Comparison of ENCODE assay signal across 18 cellular contexts in the genomic region with DNA sequence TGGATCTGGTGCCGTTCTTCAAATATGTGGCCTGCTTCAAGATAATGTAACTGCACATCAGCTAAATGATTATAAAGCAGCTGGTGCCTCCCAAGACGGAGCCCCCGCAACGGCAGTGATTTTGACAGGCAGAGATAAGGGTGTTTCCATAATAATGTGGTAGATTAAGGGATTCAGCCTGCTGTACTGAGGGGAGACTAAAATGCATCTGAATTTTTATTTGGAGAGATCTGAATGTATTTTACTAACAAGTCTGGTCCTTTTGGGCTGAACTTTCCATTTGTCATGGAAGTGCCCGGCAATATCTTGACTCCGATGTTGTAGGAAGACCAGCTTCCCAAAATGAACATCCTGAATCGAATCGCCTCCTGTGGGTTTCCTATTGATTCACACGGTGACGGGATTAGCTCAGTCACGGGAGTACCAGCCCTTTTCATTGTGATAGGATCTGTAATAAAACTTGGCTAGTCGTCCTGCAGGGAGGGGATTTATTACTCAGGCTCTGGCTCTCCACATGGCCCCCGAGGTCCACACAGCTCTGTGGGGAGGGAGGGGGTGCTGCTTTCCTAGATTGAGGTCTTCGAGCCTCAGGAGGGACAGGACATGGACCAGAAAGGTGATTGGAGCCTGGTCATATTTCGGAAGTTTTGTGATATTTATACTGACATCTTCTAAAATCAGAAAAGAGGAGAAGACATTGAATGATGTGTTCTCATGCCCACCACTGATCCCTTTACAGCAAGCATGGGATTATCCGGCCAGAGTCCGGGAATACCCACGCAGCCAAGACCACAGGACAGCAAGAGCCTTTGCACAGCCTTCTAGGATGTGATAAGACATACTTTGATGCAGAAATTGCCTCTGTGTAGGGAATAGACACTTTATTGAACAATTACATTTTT. TPM values are rescaled to one million over a fixed set of nuclear protein-coding genes. Genes with fewer than 3 reads are reported as not detected.
DNase-seq lines count a peak whose midpoint lies in the region; ATAC-seq and TF ChIP-seq lines count a peak whose summit lies in the region.
"Had no signal": no experiment of that assay in that cellular context is flagged by ENCODE, and none has a peak within 500 bp of the region (broad histone marks: within the 10 kb centered on the region; RNA-seq: fewer than 3 reads in every experiment).

No MANE protein-coding gene starts in this region.

- no peaks in the 10 kb centered on the region for H3K9me3 Mint-ChIP-seq in activated naive CD8-positive, alpha-beta T cell (ENCODE audit: low read depth)
- no peaks in the 10 kb centered on the region for H3K9me3 Mint-ChIP-seq in activated naive CD8-positive, alpha-beta T cell treated with anti-CD3 and anti-CD28 coated beads, Interleukin-2, amount 50 U/mL, for 24 hours
- no peaks in the 10 kb centered on the region for H3K9me3 Mint-ChIP-seq in type B pancreatic cell
- peaks cover 3% of the 10 kb centered on the region for H3K9me3 Mint-ChIP-seq in stimulated activated memory B cell treated with anti-CD40 and anti-IgM and Interleukin-4, amounts not matched to agents 10 μg/mL and 1 μg/mL and 100 μg/mL, for 72 hours
- H3K9me3 Mint-ChIP-seq: CD8-positive, alpha-beta memory T cell had no signal

- H3K4me3 ChIP-seq in RWPE2 (ENCODE audit: severe bottlenecking), result no peak overlapping the region
- H3K4me3 ChIP-seq: BLaER1, MG63 had no signal

- H3K27me3 ChIP-seq in RWPE2 (ENCODE audit: insufficient read depth, poor library complexity, severe bottlenecking) (peaks cover 8% of the 10 kb centered on the region), layer of hippocampus (ENCODE audit: control insufficient read depth, insufficient read depth, low read length) (peaks cover 2% of the 10 kb centered on the region)
- H3K27me3 ChIP-seq: MG63 had no signal

- H3K4me3 Mint-ChIP-seq in activated naive CD8-positive, alpha-beta T cell, result peak overlapping the region; percentile 35
- H3K4me3 Mint-ChIP-seq in activated naive CD8-positive, alpha-beta T cell treated with anti-CD3 and anti-CD28 coated beads, Interleukin-2, amount 50 U/mL, for 24 hours, result no peak overlapping the region
- H3K4me3 Mint-ChIP-seq in type B pancreatic cell, result peak overlapping the region; percentile 13
- H3K4me3 Mint-ChIP-seq in stimulated activated memory B cell treated with anti-CD40 and anti-IgM and Interleukin-4, amounts not matched to agents 10 μg/mL and 1 μg/mL and 100 μg/mL, for 72 hours, result no peak overlapping the region
- H3K4me3 Mint-ChIP-seq: CD8-positive, alpha-beta memory T cell had no signal

- peaks cover 4% of the 10 kb centered on the region for H3K4me1 Mint-ChIP-seq in activated naive CD8-positive, alpha-beta T cell (ENCODE audit: low read depth)
- peaks cover 10% of the 10 kb centered on the region for H3K4me1 Mint-ChIP-seq in activated naive CD8-positive, alpha-beta T cell treated with anti-CD3 and anti-CD28 coated beads, Interleukin-2, amount 50 U/mL, for 24 hours
- H3K4me1 Mint-ChIP-seq in type B pancreatic cell (ENCODE audit: unreplicated experiment), result peaks cover 33% of the 10 kb centered on the region
- peaks cover 22% of the 10 kb centered on the region for H3K4me1 Mint-ChIP-seq in stimulated activated memory B cell treated with anti-CD40 and anti-IgM and Interleukin-4, amounts not matched to agents 10 μg/mL and 1 μg/mL and 100 μg/mL, for 72 hours

- no peak overlapping the region for H3K27ac Mint-ChIP-seq in activated naive CD8-positive, alpha-beta T cell
- no peak overlapping the region for H3K27ac Mint-ChIP-seq in activated naive CD8-positive, alpha-beta T cell treated with anti-CD3 and anti-CD28 coated beads, Interleukin-2, amount 50 U/mL, for 24 hours
- no peak overlapping the region for H3K27ac Mint-ChIP-seq in type B pancreatic cell
- H3K27ac Mint-ChIP-seq in stimulated activated memory B cell treated with anti-CD40 and anti-IgM and Interleukin-4, amounts not matched to agents 10 μg/mL and 1 μg/mL and 100 μg/mL, for 72 hours, result no peak overlapping the region
- H3K27ac Mint-ChIP-seq: CD8-positive, alpha-beta memory T cell had no signal

- H3K4me1 ChIP-seq in RWPE2 (ENCODE audit: insufficient read depth, poor library complexity, severe bottlenecking), result peaks cover 2% of the 10 kb centered on the region

- no peak for DNase-seq in activated naive CD8-positive, alpha-beta T cell treated with anti-CD3 and anti-CD28 coated beads, Interleukin-2, amount 50 U/mL, for 24 hours
- DNase-seq in RWPE2 (ENCODE audit: low spot score), result peak; percentile 26
- DNase-seq in type B pancreatic cell (ENCODE audit: extremely low spot score, unreplicated experiment), result no peak
- DNase-seq in NK-92 (lab: John Stamatoyannopoulos, UW; ENCODE audit: unreplicated experiment), result no peak
- DNase-seq: CD8-positive, alpha-beta memory T cell; DMS 273 treated with DMSO at 0.1 percent for 48 hours; MG63; NCI-H1092 treated with DMSO at 0.1 percent for 48 hours; NCI-H1694; NCI-H345; NCI-H69 had no signal

- H3K9me3 ChIP-seq in RWPE2 (ENCODE audit: severe bottlenecking), result no peaks in the 10 kb centered on the region
- H3K9me3 ChIP-seq: BLaER1, MG63 had no signal

- no peaks in the 10 kb centered on the region for H3K36me3 Mint-ChIP-seq in activated naive CD8-positive, alpha-beta T cell
- H3K36me3 Mint-ChIP-seq in activated naive CD8-positive, alpha-beta T cell treated with anti-CD3 and anti-CD28 coated beads, Interleukin-2, amount 50 U/mL, for 24 hours (ENCODE audit: low read depth), result no peaks in the 10 kb centered on the region
- no peaks in the 10 kb centered on the region for H3K36me3 Mint-ChIP-seq in type B pancreatic cell
- H3K36me3 Mint-ChIP-seq in stimulated activated memory B cell treated with anti-CD40 and anti-IgM and Interleukin-4, amounts not matched to agents 10 μg/mL and 1 μg/mL and 100 μg/mL, for 72 hours, result no peaks in the 10 kb centered on the region
- H3K36me3 Mint-ChIP-seq: CD8-positive, alpha-beta memory T cell had no signal

- peaks cover 41% of the 10 kb centered on the region for H3K27me3 Mint-ChIP-seq in activated naive CD8-positive, alpha-beta T cell
- H3K27me3 Mint-ChIP-seq in activated naive CD8-positive, alpha-beta T cell treated with anti-CD3 and anti-CD28 coated beads, Interleukin-2, amount 50 U/mL, for 24 hours, result peaks cover 63% of the 10 kb centered on the region
- peaks cover 76% of the 10 kb centered on the region for H3K27me3 Mint-ChIP-seq in type B pancreatic cell
- peaks cover 63% of the 10 kb centered on the region for H3K27me3 Mint-ChIP-seq in stimulated activated memory B cell treated with anti-CD40 and anti-IgM and Interleukin-4, amounts not matched to agents 10 μg/mL and 1 μg/mL and 100 μg/mL, for 72 hours

- TF ChIP-seq CTCF in RWPE2 (IDR thresholded peaks at IDR 0.05; ENCODE audit: poor library complexity, severe bottlenecking) (no peak), type B pancreatic cell (conservative IDR thresholded peaks at IDR 0.05) (no peak)

- no peak for ATAC-seq in activated naive CD8-positive, alpha-beta T cell treated with anti-CD3 and anti-CD28 coated beads, Interleukin-2, amount 50 U/mL, for 24 hours
- ATAC-seq in RWPE2 (ENCODE audit: low read depth) (no peak), GM19463 (IDR thresholded peaks at IDR 0.05; ENCODE audit: unreplicated experiment) (no peak)
- no peak for ATAC-seq in stimulated activated memory B cell treated with anti-CD40 and anti-IgM and Interleukin-4, amounts not matched to agents 10 μg/mL and 1 μg/mL and 100 μg/mL, for 72 hours

- no peak overlapping the region for H3K27ac ChIP-seq in RWPE2 (ENCODE audit: poor library complexity, severe bottlenecking)
- peak overlapping the region; percentile 82 for H3K27ac ChIP-seq in layer of hippocampus (ENCODE audit: low read depth, low read length)
- H3K27ac ChIP-seq: 22Rv1, BLaER1 had no signal

- H3K36me3 ChIP-seq in RWPE2 (ENCODE audit: low read depth), result no peaks in the 10 kb centered on the region
- H3K36me3 ChIP-seq: BLaER1, MG63 had no signal

RNA-seq across cellular contexts. Expression of gene PCSK6, which starts 2.5 kb away (rescaled TPM):
- total RNA-seq in type B pancreatic cell (ENCODE audit: low replicate concordance), result 5.4 and 6.5 TPM in 2 replicates
- total RNA-seq: H4 had no signal

Comparison
In these comparisons a context has a peak if more than half of its experiments do, and no peak if none do; other contexts are left out.
1. H3K4me3 Mint-ChIP-seq: peak in activated naive CD8-positive, alpha-beta T cell (single experiment) and type B pancreatic cell (single experiment); none in activated naive CD8-positive, alpha-beta T cell treated with anti-CD3 and anti-CD28 coated beads, Interleukin-2, amount 50 U/mL, for 24 hours (single experiment) and stimulated activated memory B cell treated with anti-CD40 and anti-IgM and Interleukin-4, amounts not matched to agents 10 μg/mL and 1 μg/mL and 100 μg/mL, for 72 hours (single experiment).